15 cellular contexts compared by ENCODE assay signal in genomic region chr11:12050470-12050891, GRCh38. TPM values are rescaled to one million over a fixed set of nuclear protein-coding genes. Genes with fewer than 3 reads are reported as not detected.
DNase-seq lines count a peak whose midpoint lies in the region; ATAC-seq and TF ChIP-seq lines count a peak whose summit lies in the region.
"Had no signal": no experiment of that assay in that cellular context is flagged by ENCODE, and none has a peak within 500 bp of the region (broad histone marks: within the 10 kb centered on the region; RNA-seq: fewer than 3 reads in every experiment).

No MANE protein-coding gene starts in this region.

- H3K4me1 ChIP-seq in SK-N-SH (ENCODE audit: control insufficient read depth in 1 of 2, insufficient read depth in 2 of 2, low read depth in 1 of 2, low read length in 1 of 2): peaks cover 0 to 4% of the 10 kb centered on the region in 2 experiments; a peak in 1 of 4 replicates
- peaks cover 0 to 34% of the 10 kb centered on the region in 2 donors for H3K4me1 ChIP-seq in ascending aorta
- peaks cover 21% of the 10 kb centered on the region for H3K4me1 ChIP-seq in testis
- H3K4me1 ChIP-seq: colonic mucosa had no signal

- no peak for TF ChIP-seq CTCF in SK-N-SH (IDR thresholded peaks at IDR 0.05)
- no peak for TF ChIP-seq CTCF in ascending aorta (IDR thresholded peaks at IDR 0.05)
- no peak for TF ChIP-seq CTCF in testis (IDR thresholded peaks at IDR 0.05)

- no peaks in the 10 kb centered on the region for H4K20me1 ChIP-seq in SK-N-SH (ENCODE audit: insufficient read depth)

- H3K9ac ChIP-seq in SK-N-SH: peak overlapping the region; percentile 5; the same call in 1 of the 2 replicates

- no peak overlapping the region for H2AFZ ChIP-seq in SK-N-SH (ENCODE audit: low read depth)

- ATAC-seq in SK-N-SH treated with all-trans-retinoic acid at 6 μM for 48 hours (no peak), GM19397 (IDR thresholded peaks at IDR 0.05; ENCODE audit: unreplicated experiment) (no peak)
- ATAC-seq: upper lobe of right lung had no signal

- intact Hi-C loops in ascending aorta (cut with DNase I) (loop anchor here (10.0 kb wide), 2 partner anchors 64 to 844 kb away; partner anchors contain the start of gene MICAL2), testis (cut with DNase I; ENCODE audit: low total_unique reads) (loop anchor here (5.0 kb wide), 1 partner anchor 187 kb away; no protein-coding TSS in a partner anchor)

- 71% methylated on average over 5 of the region's 5 CpGs for WGBS in SK-N-SH (ENCODE audit: low lambda C conversion rate)
- 38 to 52% methylated on average over 5 of the region's 5 CpGs for WGBS in testis, 2 donors

- no peak overlapping the region for H3K4me2 ChIP-seq in SK-N-SH

- no peak for TF ChIP-seq POLR2A in testis (IDR thresholded peaks at IDR 0.05)

- CTCF ChIA-PET in SK-N-SH (lab: Yijun Ruan, JAX): interaction anchor here (0.7 to 17.0 kb wide), 6 partner anchors 10 to 235 kb away, joined by 3 to 488 read pairs (median 4); no protein-coding TSS in a partner anchor

- no peak for TF ChIP-seq EP300 in SK-N-SH (IDR thresholded peaks at IDR 0.05; ENCODE audit: borderline replicate concordance in 1 of 2, low read depth in 1 of 2, low read length in 1 of 2)

- H3K9me3 ChIP-seq in SK-N-SH (no peaks in the 10 kb centered on the region), ascending aorta (no peaks in the 10 kb centered on the region), testis (no peaks in the 10 kb centered on the region)
- H3K9me3 ChIP-seq: colonic mucosa, upper lobe of right lung had no signal

- H3K36me3 ChIP-seq in SK-N-SH (replicated peaks in 1 of 2; ENCODE audit: control insufficient read depth in 1 of 2, insufficient read depth in 2 of 2, low read length in 1 of 2): no peaks in the 10 kb centered on the region
- no peaks in the 10 kb centered on the region for H3K36me3 ChIP-seq in ascending aorta
- H3K36me3 ChIP-seq in testis (ENCODE audit: low read depth, missing control alignments): no peaks in the 10 kb centered on the region
- H3K36me3 ChIP-seq: colonic mucosa, upper lobe of right lung had no signal

- POLR2A ChIA-PET in SK-N-SH (lab: Yijun Ruan, JAX): no interaction called here

- H3K9me2 ChIP-seq in SK-N-SH: no peaks in the 10 kb centered on the region

- H3K27ac ChIP-seq in SK-N-SH (ENCODE audit: low read depth in 2 of 2, low read length in 1 of 2) (no peak overlapping the region; a peak in 1 of 4 replicates), ascending aorta (peak overlapping the region; percentile 57 to 63), testis (peak overlapping the region; percentile 1 to 52)
- H3K27ac ChIP-seq: colonic mucosa, upper lobe of right lung had no signal

- H3K79me2 ChIP-seq in SK-N-SH (ENCODE audit: insufficient read depth): no peaks in the 10 kb centered on the region

- H3K4me3 ChIP-seq in SK-N-SH (ENCODE audit: low read depth in 2 of 2, low read length in 1 of 2): no peak overlapping the region
- no peak overlapping the region for H3K4me3 ChIP-seq in ascending aorta
- no peak overlapping the region for H3K4me3 ChIP-seq in testis
- H3K4me3 ChIP-seq: colonic mucosa, skin epidermis, upper lobe of right lung had no signal

- H3F3A ChIP-seq in SK-N-SH (replicated peaks; ENCODE audit: insufficient read depth): no peaks in the 10 kb centered on the region

- no peak for DNase-seq in SK-N-SH
- DNase-seq in ascending aorta (ENCODE audit: low spot score in 2 of 2): no peak
- DNase-seq in left kidney (ENCODE audit: low read depth, low spot score): peak; percentile 20
- no peak for DNase-seq in testis
- no peak for DNase-seq in activated naive CD4-positive, alpha-beta T cell treated with anti-CD3 and anti-CD28 coated beads, Interleukin-2, amount 50 U/mL, for 16 hours
- no peak for DNase-seq in HuH-7 (ENCODE audit: low spot score)
- DNase-seq: activated CD4-positive, alpha-beta T cell treated with anti-CD3 and anti-CD28 coated beads, Interleukin-2, amount 50 U/mL, for 1 hour; activated effector memory CD4-positive, alpha-beta T cell treated with Interleukin-2 at 50 U/mL for 16 hours; colonic mucosa; DMS153; Kasumi-1; upper lobe of right lung had no signal

- H3K27me3 ChIP-seq in SK-N-SH (ENCODE audit: insufficient read depth): no peaks in the 10 kb centered on the region
- H3K27me3 ChIP-seq in ascending aorta: no peaks in the 10 kb centered on the region
- H3K27me3 ChIP-seq in testis: no peaks in the 10 kb centered on the region
- H3K27me3 ChIP-seq: colonic mucosa, upper lobe of right lung had no signal

- no peak for TF ChIP-seq RAD21 in SK-N-SH (IDR thresholded peaks at IDR 0.05; ENCODE audit: low read length)

TF ChIP-seq in SK-N-SH, 30 proteins besides CTCF, POLR2A, EP300 and RAD21 (continues in another document):
- TF ChIP-seq IRF3 (IDR thresholded peaks at IDR 0.05; ENCODE audit: low read depth, low read length): no peak
- TF ChIP-seq SIN3A (IDR thresholded peaks at IDR 0.05; ENCODE audit: borderline replicate concordance, low read depth, low read length): no peak
- TF ChIP-seq RCOR1 (IDR thresholded peaks at IDR 0.05; ENCODE audit: low read length): no peak

TF ChIP-seq in SK-N-SH treated with all-trans-retinoic acid at 6 μM for 48 hours, 23 proteins besides CTCF, POLR2A, EP300 and RAD21 (continues in another document):
- TF ChIP-seq POU6F1 (CRISPR knock-in tag; IDR thresholded peaks at IDR 0.05; ENCODE audit: borderline replicate concordance, low read depth) (no peak), CSRNP3 (CRISPR knock-in tag; IDR thresholded peaks at IDR 0.05) (no peak), SNAI2 (CRISPR knock-in tag; IDR thresholded peaks at IDR 0.05) (no peak), CREB5 (CRISPR knock-in tag; IDR thresholded peaks at IDR 0.05; ENCODE audit: low read depth) (no peak), ZNF70 (CRISPR knock-in tag; IDR thresholded peaks at IDR 0.05) (no peak), TOX (CRISPR knock-in tag; IDR thresholded peaks at IDR 0.05; ENCODE audit: borderline replicate concordance) (no peak), ZFP30 (CRISPR knock-in tag; IDR thresholded peaks at IDR 0.05) (no peak)

RNA-seq across cellular contexts. Expression of gene DKK3, which starts 42.1 kb away (rescaled TPM):
- polyA plus RNA-seq in SK-N-SH (2012; rRNA removed) (1,174 and 1,491 TPM in 2 replicates), testis (ENCODE audit: insufficient read depth, low read depth, low replicate concordance) (236 TPM)
- 1,028 and 1,442 TPM in 2 replicates for polyA plus RNA-seq in SK-N-SH (2012; cell fraction: cytosol; rRNA removed)
- 933 and 1,160 TPM in 2 replicates for polyA plus RNA-seq in SK-N-SH (2012; cell fraction: nucleus; rRNA removed)
- total RNA-seq in ascending aorta (433 TPM), testis (100 to 1,000 TPM; 185 to 392 TPM)

RNA-seq across cellular contexts. Expression of gene MICAL2, which starts 59.9 kb away (rescaled TPM):
- polyA plus RNA-seq in SK-N-SH (2012; rRNA removed): 54.6 and 67.9 TPM in 2 replicates
- polyA plus RNA-seq in SK-N-SH (2012; cell fraction: cytosol; rRNA removed): 38.0 and 41.1 TPM in 2 replicates
- 76.3 and 84.6 TPM in 2 replicates for polyA plus RNA-seq in SK-N-SH (2012; cell fraction: nucleus; rRNA removed)
- total RNA-seq in ascending aorta: 237 TPM
- 100 to 1,000 TPM; 401 to 461 TPM for total RNA-seq in testis
- 224 TPM for polyA plus RNA-seq in testis (ENCODE audit: insufficient read depth, low read depth, low replicate concordance)

Comparison
In these comparisons a context has a peak if more than half of its experiments do, and no peak if none do; other contexts are left out.
1. H3K27ac ChIP-seq: peak in ascending aorta (2 of 2) and testis (2 of 2); none in SK-N-SH (0 of 2).